14 cellular contexts compared by ENCODE assay signal in genomic region chr19:5969476-5969875, GRCh38. TPM values are rescaled to one million over a fixed set of nuclear protein-coding genes. Genes with fewer than 3 reads are reported as not detected.
DNase-seq lines count a peak whose midpoint lies in the region; ATAC-seq, FAIRE-seq and TF ChIP-seq lines count a peak whose summit lies in the region.
"Had no signal": no experiment of that assay in that cellular context is flagged by ENCODE, and none has a peak within 500 bp of the region (broad histone marks: within the 10 kb centered on the region; RNA-seq: fewer than 3 reads in every experiment).

No MANE protein-coding gene starts in this region.

- H3K4me3 ChIP-seq in kidney (ENCODE audit: low read length in 2 of 2) (no peak overlapping the region), suprapubic skin (no peak overlapping the region), ascending aorta (no peak overlapping the region)

- intact Hi-C loops in activated naive CD4-positive, alpha-beta T cell treated with anti-CD3 and anti-CD28 coated beads for 36 hours (cut with micrococcal nuclease): no loop called here
- intact Hi-C loops in activated CD4-positive, alpha-beta memory T cell treated with anti-CD3 and anti-CD28 coated beads for 36 hours (cut with micrococcal nuclease): no loop called here
- intact Hi-C loops in kidney (cut with DNase I): no loop called here
- intact Hi-C loops in ascending aorta (cut with DNase I): no loop called here

- no peak for FAIRE-seq in kidney (lab: Jason Lieb, UNC)
- FAIRE-seq: colon, D721Med had no signal

- H3K27me3 Mint-ChIP-seq in activated naive CD4-positive, alpha-beta T cell treated with anti-CD3 and anti-CD28 coated beads for 36 hours (ENCODE audit: low read depth): no peaks in the 10 kb centered on the region
- no peaks in the 10 kb centered on the region for H3K27me3 Mint-ChIP-seq in activated CD4-positive, alpha-beta memory T cell treated with anti-CD3 and anti-CD28 coated beads for 36 hours
- H3K27me3 Mint-ChIP-seq: natural killer cell treated with Interleukin-12 subunit alpha and Interleukin-12 subunit beta and Interleukin-15 and Interleukin-18, amount 100 ng/mL, for 72 hours had no signal

- TF ChIP-seq CTCF in kidney (IDR thresholded peaks at IDR 0.05; ENCODE audit: borderline replicate concordance, extremely low read depth, insufficient read depth): no peak
- no peak for TF ChIP-seq CTCF in suprapubic skin (IDR thresholded peaks at IDR 0.05)
- TF ChIP-seq CTCF in ascending aorta (IDR thresholded peaks at IDR 0.05): no peak

- H3K27me3 ChIP-seq in suprapubic skin (no peaks in the 10 kb centered on the region), ascending aorta (no peaks in the 10 kb centered on the region)

- H3K9me3 ChIP-seq in kidney (ENCODE audit: control insufficient read depth in 1 of 2, low read length in 2 of 2): no peaks in the 10 kb centered on the region
- no peaks in the 10 kb centered on the region for H3K9me3 ChIP-seq in suprapubic skin
- H3K9me3 ChIP-seq in ascending aorta: no peaks in the 10 kb centered on the region

- H3K27ac ChIP-seq in kidney (ENCODE audit: low read depth in 2 of 2, low read length in 2 of 2): peak overlapping the region; percentile 13 to 91
- peak overlapping the region; percentile 69 for H3K27ac ChIP-seq in suprapubic skin
- no peak overlapping the region for H3K27ac ChIP-seq in ascending aorta

- peaks cover 13% of the 10 kb centered on the region for H3K36me3 Mint-ChIP-seq in activated naive CD4-positive, alpha-beta T cell treated with anti-CD3 and anti-CD28 coated beads for 36 hours (ENCODE audit: low read depth)
- peaks cover 5% of the 10 kb centered on the region for H3K36me3 Mint-ChIP-seq in activated CD4-positive, alpha-beta memory T cell treated with anti-CD3 and anti-CD28 coated beads for 36 hours
- H3K36me3 Mint-ChIP-seq: natural killer cell treated with Interleukin-12 subunit alpha and Interleukin-12 subunit beta and Interleukin-15 and Interleukin-18, amount 100 ng/mL, for 72 hours had no signal

- 83% methylated on average over 7 of the region's 8 CpGs for WGBS in suprapubic skin

- H3K9ac ChIP-seq in kidney (ENCODE audit: low read length in 2 of 2): no peak overlapping the region

- TF ChIP-seq EP300 in suprapubic skin (IDR thresholded peaks at IDR 0.05): no peak

- POLR2A ChIA-PET in activated CD4-positive, alpha-beta memory T cell treated with anti-CD3 and anti-CD28 coated beads for 36 hours (lab: Charles Lee): no interaction called here

- H3K27ac Mint-ChIP-seq in activated naive CD4-positive, alpha-beta T cell treated with anti-CD3 and anti-CD28 coated beads for 36 hours: peak overlapping the region; percentile 67
- peak overlapping the region; percentile 34 for H3K27ac Mint-ChIP-seq in activated CD4-positive, alpha-beta memory T cell treated with anti-CD3 and anti-CD28 coated beads for 36 hours

- no peak for DNase-seq in activated naive CD4-positive, alpha-beta T cell treated with anti-CD3 and anti-CD28 coated beads for 36 hours
- DNase-seq in activated naive CD4-positive, alpha-beta T cell (lab: John Stamatoyannopoulos, UW): no peak
- no peak for DNase-seq in activated CD4-positive, alpha-beta memory T cell treated with anti-CD3 and anti-CD28 coated beads for 36 hours
- peak; percentile 28 for DNase-seq in kidney
- DNase-seq in suprapubic skin (ENCODE audit: low spot score in 2 of 2): peak in 1 of 2 donors; percentile 45
- DNase-seq in GDM1 (lab: John Stamatoyannopoulos, UW): no peak
- no peak for DNase-seq in ascending aorta (ENCODE audit: low spot score in 2 of 2)
- DNase-seq: ACHN; NCI-H2171; stimulated activated naive CD4-positive, alpha-beta T cell treated with Interleukin-2 at 50 U/mL for 16 hours had no signal

- H3K9me3 Mint-ChIP-seq in activated naive CD4-positive, alpha-beta T cell treated with anti-CD3 and anti-CD28 coated beads for 36 hours: no peaks in the 10 kb centered on the region
- no peaks in the 10 kb centered on the region for H3K9me3 Mint-ChIP-seq in activated CD4-positive, alpha-beta memory T cell treated with anti-CD3 and anti-CD28 coated beads for 36 hours
- H3K9me3 Mint-ChIP-seq: natural killer cell treated with Interleukin-12 subunit alpha and Interleukin-12 subunit beta and Interleukin-15 and Interleukin-18, amount 100 ng/mL, for 72 hours had no signal

- H3K4me1 ChIP-seq in kidney (ENCODE audit: control insufficient read depth in 1 of 2, insufficient read depth in 1 of 2, low read depth in 1 of 2, low read length in 2 of 2): peaks cover 27 to 36% of the 10 kb centered on the region in 2 donors
- H3K4me1 ChIP-seq in suprapubic skin: peaks cover 60% of the 10 kb centered on the region
- peaks cover 0 to 12% of the 10 kb centered on the region in 2 donors for H3K4me1 ChIP-seq in ascending aorta

- ATAC-seq in HG03457 (IDR thresholded peaks at IDR 0.05; ENCODE audit: unreplicated experiment): no peak
- ATAC-seq: natural killer cell treated with Interleukin-12 subunit alpha and Interleukin-12 subunit beta and Interleukin-15 and Interleukin-18, amount 100 ng/mL, for 72 hours had no signal

- no peak overlapping the region for H3K4me3 Mint-ChIP-seq in activated naive CD4-positive, alpha-beta T cell treated with anti-CD3 and anti-CD28 coated beads for 36 hours
- H3K4me3 Mint-ChIP-seq in activated CD4-positive, alpha-beta memory T cell treated with anti-CD3 and anti-CD28 coated beads for 36 hours: no peak overlapping the region
- H3K4me3 Mint-ChIP-seq: natural killer cell treated with Interleukin-12 subunit alpha and Interleukin-12 subunit beta and Interleukin-15 and Interleukin-18, amount 100 ng/mL, for 72 hours had no signal

- peaks cover 85% of the 10 kb centered on the region for H3K4me1 Mint-ChIP-seq in activated naive CD4-positive, alpha-beta T cell treated with anti-CD3 and anti-CD28 coated beads for 36 hours (ENCODE audit: low read depth)
- peaks cover 71% of the 10 kb centered on the region for H3K4me1 Mint-ChIP-seq in activated CD4-positive, alpha-beta memory T cell treated with anti-CD3 and anti-CD28 coated beads for 36 hours (ENCODE audit: low read depth)

- CTCF ChIA-PET in activated naive CD4-positive, alpha-beta T cell treated with anti-CD3 and anti-CD28 coated beads for 36 hours (lab: Charles Lee): interaction anchor here (1.7 to 3.9 kb wide), 3 partner anchors 15 to 53 kb away, joined by 5 to 48 read pairs (median 16); no protein-coding TSS in a partner anchor
- CTCF ChIA-PET in activated CD4-positive, alpha-beta memory T cell treated with anti-CD3 and anti-CD28 coated beads for 36 hours (lab: Charles Lee): interaction anchor here (1.2 to 1.9 kb wide), 3 partner anchors 13 to 156 kb away, joined by 3 to 7 read pairs (median 6); no protein-coding TSS in a partner anchor

- H3K36me3 ChIP-seq in kidney (ENCODE audit: control insufficient read depth in 1 of 2, insufficient read depth in 2 of 2, low read length in 2 of 2): no peaks in the 10 kb centered on the region
- H3K36me3 ChIP-seq in suprapubic skin: peaks cover 15% of the 10 kb centered on the region
- peaks cover 0 to 8% of the 10 kb centered on the region in 2 donors for H3K36me3 ChIP-seq in ascending aorta

- TF ChIP-seq POLR2A in suprapubic skin (IDR thresholded peaks at IDR 0.05): no peak

RNA-seq across cellular contexts. Expression of gene RANBP3, which starts 8.5 kb away (rescaled TPM):
- total RNA-seq in activated naive CD4-positive, alpha-beta T cell treated with anti-CD3 and anti-CD28 coated beads for 36 hours: 10 to 100 TPM; 77.9 to 80.5 TPM
- total RNA-seq in activated CD4-positive, alpha-beta memory T cell treated with anti-CD3 and anti-CD28 coated beads for 36 hours: 10 to 100 TPM; 78.1 to 81.3 TPM
- total RNA-seq in kidney: 69.7 TPM
- 33.7 TPM for polyA plus RNA-seq in kidney (ENCODE audit: insufficient read depth, low read depth, low replicate concordance)
- total RNA-seq in suprapubic skin: 10 to 100 TPM; 55.6 to 85.0 (median 78.0) TPM
- total RNA-seq in ascending aorta: 48.0 TPM

RNA-seq across cellular contexts. Expression of gene CAPS, which starts 55.4 kb away (rescaled TPM):
- 1 to 10 TPM; 2.1 to 2.8 TPM for total RNA-seq in activated naive CD4-positive, alpha-beta T cell treated with anti-CD3 and anti-CD28 coated beads for 36 hours
- 1 to 10 TPM; 3.7 to 3.9 TPM for total RNA-seq in activated CD4-positive, alpha-beta memory T cell treated with anti-CD3 and anti-CD28 coated beads for 36 hours
- total RNA-seq in kidney (82.1 TPM), suprapubic skin (10 to 100 TPM in 2 of 4 donors, 1 to 10 TPM in 2; 7.2 to 36.5 (median 10.0) TPM), ascending aorta (8.1 TPM)
- polyA plus RNA-seq in kidney (ENCODE audit: insufficient read depth, low read depth, low replicate concordance): 53.0 TPM

Comparison
In these comparisons a context has a peak if more than half of its experiments do, and no peak if none do; other contexts are left out.
1. H3K27ac ChIP-seq: peak in kidney (2 of 2) and suprapubic skin (single experiment); none in ascending aorta (0 of 2).